13 cellular contexts compared by ENCODE assay signal in genomic region chr17:45108595-45109521, GRCh38. TPM values are rescaled to one million over a fixed set of nuclear protein-coding genes. Genes with fewer than 3 reads are reported as not detected.
DNase-seq lines count a peak whose midpoint lies in the region; ATAC-seq and TF ChIP-seq lines count a peak whose summit lies in the region.
"Had no signal": no experiment of that assay in that cellular context is flagged by ENCODE, and none has a peak within 500 bp of the region (broad histone marks: within the 10 kb centered on the region; RNA-seq: fewer than 3 reads in every experiment).

No MANE protein-coding gene starts in this region.

- peaks cover 8% of the 10 kb centered on the region for H3K36me3 Mint-ChIP-seq in nephron progenitor cell (ENCODE audit: low read depth)

- no peaks in the 10 kb centered on the region for H3K9me3 Mint-ChIP-seq in nephron progenitor cell
- H3K9me3 Mint-ChIP-seq: activated CD4-positive, alpha-beta memory T cell treated with anti-CD3 and anti-CD28 coated beads for 36 hours; CD14-positive monocyte had no signal

- CTCF ChIA-PET in SK-N-SH (lab: Yijun Ruan, JAX), result interaction anchor here (0.9 to 4.2 kb wide), 11 partner anchors 10 to 329 kb away, joined by 3 to 46 read pairs (median 6); partner anchors contain the start of genes ACBD4 and PLCD3

- peak overlapping the region in 9 of 11 experiments; percentile 32 to 83 (median 42); a peak in 14 of 22 replicates for H3K9ac ChIP-seq in BLaER1 treated with 17β-estradiol and CSF1 and Interleukin-3, amounts not matched to agents 10 nM and 100 nM
- no peak overlapping the region for H3K9ac ChIP-seq in SK-N-SH

- H3K27ac Mint-ChIP-seq in nephron progenitor cell, result peak overlapping the region; percentile 92
- H3K27ac Mint-ChIP-seq: activated CD4-positive, alpha-beta memory T cell treated with anti-CD3 and anti-CD28 coated beads for 36 hours had no signal

- no peak overlapping the region for H2AFZ ChIP-seq in SK-N-SH (ENCODE audit: low read depth)

- no peaks in the 10 kb centered on the region for H3K9me3 ChIP-seq in BLaER1 treated with 17β-estradiol and CSF1 and Interleukin-3, amounts not matched to agents 10 nM and 100 nM (replicated peaks in 1 of 11)
- no peaks in the 10 kb centered on the region for H3K9me3 ChIP-seq in SK-N-SH

- 84% methylated on average over 10 of the region's 12 CpGs for WGBS in SK-N-SH (ENCODE audit: low lambda C conversion rate)

- no peak overlapping the region for H3K4me3 Mint-ChIP-seq in nephron progenitor cell
- H3K4me3 Mint-ChIP-seq: activated CD4-positive, alpha-beta memory T cell treated with anti-CD3 and anti-CD28 coated beads for 36 hours; CD14-positive monocyte had no signal

- ATAC-seq in HG03378 (IDR thresholded peaks at IDR 0.05; ENCODE audit: unreplicated experiment) (no peak), GM21526 (IDR thresholded peaks at IDR 0.05; ENCODE audit: low FRiP score, unreplicated experiment) (no peak)

- H3K9me2 ChIP-seq in SK-N-SH, result no peaks in the 10 kb centered on the region

- H3K4me2 ChIP-seq in BLaER1 treated with 17β-estradiol and CSF1 and Interleukin-3, amounts not matched to agents 10 nM and 100 nM, result peak overlapping the region; percentile 11 to 99 (median 95); a peak in 19 of 22 replicates
- no peak overlapping the region for H3K4me2 ChIP-seq in SK-N-SH

- no peaks in the 10 kb centered on the region for H3K27me3 ChIP-seq in BLaER1 treated with 17β-estradiol and CSF1 and Interleukin-3, amounts not matched to agents 10 nM and 100 nM
- no peaks in the 10 kb centered on the region for H3K27me3 ChIP-seq in SK-N-SH (ENCODE audit: insufficient read depth)

- peaks cover 5% of the 10 kb centered on the region for H3F3A ChIP-seq in SK-N-SH (replicated peaks; ENCODE audit: insufficient read depth)

- H3K4me1 ChIP-seq in BLaER1 treated with 17β-estradiol and CSF1 and Interleukin-3, amounts not matched to agents 10 nM and 100 nM, result peaks cover 50 to 70% (median 62%) of the 10 kb centered on the region in 10 experiments
- peaks cover 0 to 5% of the 10 kb centered on the region in 2 experiments; a peak in 1 of 4 replicates for H3K4me1 ChIP-seq in SK-N-SH (ENCODE audit: control insufficient read depth in 1 of 2, insufficient read depth in 2 of 2, low read depth in 1 of 2, low read length in 1 of 2)

- peaks cover 31% of the 10 kb centered on the region for H3K4me1 Mint-ChIP-seq in nephron progenitor cell
- H3K4me1 Mint-ChIP-seq: CD14-positive monocyte had no signal

- H4K20me1 ChIP-seq in BLaER1 treated with 17β-estradiol and CSF1 and Interleukin-3, amounts not matched to agents 10 nM and 100 nM, result peaks cover 0 to 79% (median 11%) of the 10 kb centered on the region in 11 experiments; a peak in 8 of 22 replicates
- H4K20me1 ChIP-seq in SK-N-SH (ENCODE audit: insufficient read depth), result no peaks in the 10 kb centered on the region

- no peaks in the 10 kb centered on the region for H3K27me3 Mint-ChIP-seq in nephron progenitor cell (ENCODE audit: low read depth, poor library complexity)
- H3K27me3 Mint-ChIP-seq: activated CD4-positive, alpha-beta memory T cell treated with anti-CD3 and anti-CD28 coated beads for 36 hours had no signal

- in situ Hi-C loops in G401 (cut with HindIII; ENCODE audit: low sequenced_read_pairs), result no loop called here

- H3K4me3 ChIP-seq in BLaER1 treated with 17β-estradiol and CSF1 and Interleukin-3, amounts not matched to agents 10 nM and 100 nM, result no peak overlapping the region
- H3K4me3 ChIP-seq in SK-N-SH (ENCODE audit: low read depth in 2 of 2, low read length in 1 of 2) (no peak overlapping the region), epithelial cell of esophagus (ENCODE audit: low read length) (no peak overlapping the region)

- peaks cover 53 to 64% (median 56%) of the 10 kb centered on the region in 11 experiments for H3K36me3 ChIP-seq in BLaER1 treated with 17β-estradiol and CSF1 and Interleukin-3, amounts not matched to agents 10 nM and 100 nM
- H3K36me3 ChIP-seq in SK-N-SH (replicated peaks in 1 of 2; ENCODE audit: control insufficient read depth in 1 of 2, insufficient read depth in 2 of 2, low read length in 1 of 2), result peaks cover 1 to 56% of the 10 kb centered on the region in 2 experiments

- POLR2A ChIA-PET in SK-N-SH (lab: Yijun Ruan, JAX), result no interaction called here

- no peak for TF ChIP-seq EP300 in SK-N-SH (IDR thresholded peaks at IDR 0.05; ENCODE audit: borderline replicate concordance in 1 of 2, low read depth in 1 of 2, low read length in 1 of 2)

- peak overlapping the region in 9 of 11 experiments; percentile 33 to 96 (median 95); a peak in 17 of 22 replicates for H3K27ac ChIP-seq in BLaER1 treated with 17β-estradiol and CSF1 and Interleukin-3, amounts not matched to agents 10 nM and 100 nM
- H3K27ac ChIP-seq in SK-N-SH (ENCODE audit: low read depth in 2 of 2, low read length in 1 of 2), result peak overlapping the region; percentile 9 to 18; a peak in 2 of 4 replicates

- DNase-seq in SK-N-SH, result no peak
- DNase-seq in epithelial cell of esophagus (ENCODE audit: low read depth), result no peak
- DNase-seq in nephron progenitor cell, result no peak
- no peak for DNase-seq in stimulated activated CD4-positive, alpha-beta T cell treated with anti-CD3 and anti-CD28 coated beads, Interleukin-2, amount 100 ng/mL, for 48 hours
- no peak for DNase-seq in G401 (ENCODE audit: low spot score)
- DNase-seq: activated CD4-positive, alpha-beta memory T cell treated with anti-CD3 and anti-CD28 coated beads for 36 hours; activated naive CD4-positive, alpha-beta T cell treated with anti-CD3 and anti-CD28 coated beads, Interleukin-2, amount 50 U/mL, for 16 hours; NCI-H1694 treated with DMSO at 0.1 percent for 48 hours; T-helper 2 cell had no signal

- peak; percentile 46 for TF ChIP-seq RAD21 in SK-N-SH (IDR thresholded peaks at IDR 0.05; ENCODE audit: low read length)

- TF ChIP-seq CTCF in SK-N-SH (IDR thresholded peaks at IDR 0.05) (no peak; the same call in 1 of the 2 replicates), epithelial cell of esophagus (IDR thresholded peaks at IDR 0.05; ENCODE audit: insufficient read depth, low read depth, low read length, missing control alignments) (peak; percentile 24), nephron progenitor cell (IDR thresholded peaks at IDR 0.05) (no peak)

- no peaks in the 10 kb centered on the region for H3K79me2 ChIP-seq in SK-N-SH (ENCODE audit: insufficient read depth)

TF ChIP-seq in SK-N-SH, 30 proteins besides CTCF, POLR2A, EP300 and RAD21:
- TF ChIP-seq MEF2A (IDR thresholded peaks at IDR 0.05; ENCODE audit: borderline replicate concordance, low read depth) (no peak), NRF1 (IDR thresholded peaks at IDR 0.05; ENCODE audit: low read depth, low read length) (no peak), NFIC (IDR thresholded peaks at IDR 0.05; ENCODE audit: borderline replicate concordance) (0 out of 2 replicates have a peak, but pooled peaks have one; percentile 10), POLR2AphosphoS5 (IDR thresholded peaks at IDR 0.05; ENCODE audit: low read depth, low read length) (no peak), RCOR1 (IDR thresholded peaks at IDR 0.05; ENCODE audit: low read length) (no peak)

RNA-seq across cellular contexts. Expression of gene PLCD3, which starts 23.5 kb away (rescaled TPM):
- polyA plus RNA-seq in SK-N-SH (2012; rRNA removed), result 51.7 and 59.7 TPM in 2 replicates
- 29.6 and 51.7 TPM in 2 replicates for polyA plus RNA-seq in SK-N-SH (2012; cell fraction: cytosol; rRNA removed)
- polyA plus RNA-seq in SK-N-SH (2012; cell fraction: nucleus; rRNA removed), result 71.1 and 76.2 TPM in 2 replicates
- total RNA-seq in G401 (2014; rRNA removed; shearing (Covaris generic)), result 29.2 and 86.2 TPM in 2 replicates

RNA-seq across cellular contexts. Expression of gene ACBD4, which starts 26.6 kb away (rescaled TPM):
- polyA plus RNA-seq in SK-N-SH (2012; rRNA removed), result 15.8 and 18.1 TPM in 2 replicates
- polyA plus RNA-seq in SK-N-SH (2012; cell fraction: cytosol; rRNA removed), result 4.4 and 7.8 TPM in 2 replicates
- 101 and 115 TPM in 2 replicates for polyA plus RNA-seq in SK-N-SH (2012; cell fraction: nucleus; rRNA removed)
- total RNA-seq in G401 (2014; rRNA removed; shearing (Covaris generic)), result 0.49 and 6.1 TPM in 2 replicates

RNA-seq across cellular contexts. Expression of gene HEXIM1, which starts 39.4 kb away (rescaled TPM):
- 16.1 and 20.7 TPM in 2 replicates for polyA plus RNA-seq in SK-N-SH (2012; rRNA removed)
- 17.7 and 18.6 TPM in 2 replicates for polyA plus RNA-seq in SK-N-SH (2012; cell fraction: cytosol; rRNA removed)
- polyA plus RNA-seq in SK-N-SH (2012; cell fraction: nucleus; rRNA removed), result 9.6 and 10.6 TPM in 2 replicates
- 24.1 and 26.3 TPM in 2 replicates for total RNA-seq in G401 (2014; rRNA removed; shearing (Covaris generic))

RNA-seq across cellular contexts. Expression of gene NMT1, which starts 47.7 kb away (rescaled TPM):
- polyA plus RNA-seq in SK-N-SH (2012; rRNA removed), result 30.1 and 31.6 TPM in 2 replicates
- 28.0 and 32.9 TPM in 2 replicates for polyA plus RNA-seq in SK-N-SH (2012; cell fraction: cytosol; rRNA removed)
- 43.2 and 49.8 TPM in 2 replicates for polyA plus RNA-seq in SK-N-SH (2012; cell fraction: nucleus; rRNA removed)
- total RNA-seq in G401 (2014; rRNA removed; shearing (Covaris generic)), result 117 and 153 TPM in 2 replicates

RNA-seq across cellular contexts. Expression of gene HEXIM2, which starts 52.8 kb away (rescaled TPM):
- 8.4 and 9.3 TPM in 2 replicates for polyA plus RNA-seq in SK-N-SH (2012; rRNA removed)
- 5.1 and 6.6 TPM in 2 replicates for polyA plus RNA-seq in SK-N-SH (2012; cell fraction: cytosol; rRNA removed)
- polyA plus RNA-seq in SK-N-SH (2012; cell fraction: nucleus; rRNA removed), result 8.7 and 14.7 TPM in 2 replicates
- total RNA-seq in G401 (2014; rRNA removed; shearing (Covaris generic)), result 16.6 and 18.8 TPM in 2 replicates
